In genomic region chr2:146874260-146874658, GRCh38 we compare ENCODE assay signal across 12 cellular contexts.
DNase-seq lines count a peak whose midpoint lies in the region; ATAC-seq, FAIRE-seq and TF ChIP-seq lines count a peak whose summit lies in the region.
"Had no signal": no experiment of that assay in that cellular context is flagged by ENCODE, and none has a peak within 500 bp of the region (broad histone marks: within the 10 kb centered on the region; RNA-seq: fewer than 3 reads in every experiment).

No MANE protein-coding gene starts in this region.

- H3K9ac ChIP-seq in keratinocyte (ENCODE audit: control insufficient read depth, extremely low read depth, insufficient read depth, low read length), result no peak overlapping the region

- no peaks in the 10 kb centered on the region for H4K20me1 ChIP-seq in keratinocyte (ENCODE audit: control insufficient read depth, extremely low read depth, insufficient read depth, low read length)

- TF ChIP-seq POLR2A in prostate gland (IDR thresholded peaks at IDR 0.05), result no peak

- peaks cover 0 to 2% of the 10 kb centered on the region in 2 experiments for H3K36me3 ChIP-seq in keratinocyte (ENCODE audit: control insufficient read depth in 2 of 2, extremely low read depth in 1 of 2, insufficient read depth in 2 of 2, low read length in 2 of 2)
- no peaks in the 10 kb centered on the region for H3K36me3 ChIP-seq in prostate gland

- DNase-seq in AG10803 (ENCODE audit: low read depth), result peak; percentile 28
- peak; percentile 98 for DNase-seq in Kasumi-1 (lab: John Stamatoyannopoulos, UW)
- DNase-seq in astrocyte of the cerebellum (ENCODE audit: low read depth), result peak; percentile 19
- peak; percentile 77 for DNase-seq in keratinocyte (ENCODE audit: low read depth, low spot score)
- DNase-seq in stimulated activated naive B cell treated with anti-CD40 and anti-IgM and Interleukin-4, amounts not matched to agents 10 μg/mL and 1 μg/mL and 100 μg/mL, for 72 hours, result no peak
- no peak for DNase-seq in prostate gland (ENCODE audit: low spot score)
- DNase-seq in stimulated activated CD4-positive, alpha-beta T cell treated with anti-CD3 and anti-CD28 coated beads, Interleukin-2, amount 100 ng/mL, for 48 hours, result no peak
- DNase-seq: CD4-positive, CD25-positive, alpha-beta regulatory T cell; endodermal cell; NCI-H524; testis had no signal

- no peaks in the 10 kb centered on the region for H3K27me3 ChIP-seq in keratinocyte (ENCODE audit: control insufficient read depth, extremely low read depth, insufficient read depth, low read length)
- no peaks in the 10 kb centered on the region for H3K27me3 ChIP-seq in prostate gland (replicated peaks; ENCODE audit: insufficient read depth)
- H3K27me3 ChIP-seq: testis had no signal

- H3K4me2 ChIP-seq in keratinocyte (ENCODE audit: control insufficient read depth, extremely low read depth, insufficient read depth, low read depth, low read length), result peak overlapping the region; percentile 49

- no peaks in the 10 kb centered on the region for H3K4me1 Mint-ChIP-seq in stimulated activated naive B cell treated with anti-CD40 and anti-IgM and Interleukin-4, amounts not matched to agents 10 μg/mL and 1 μg/mL and 100 μg/mL, for 72 hours
- H3K4me1 Mint-ChIP-seq: CD4-positive, CD25-positive, alpha-beta regulatory T cell had no signal

- no peaks in the 10 kb centered on the region for H3K9me3 Mint-ChIP-seq in stimulated activated naive B cell treated with anti-CD40 and anti-IgM and Interleukin-4, amounts not matched to agents 10 μg/mL and 1 μg/mL and 100 μg/mL, for 72 hours
- H3K9me3 Mint-ChIP-seq: endodermal cell had no signal

- H3K4me3 Mint-ChIP-seq in stimulated activated naive B cell treated with anti-CD40 and anti-IgM and Interleukin-4, amounts not matched to agents 10 μg/mL and 1 μg/mL and 100 μg/mL, for 72 hours, result no peak overlapping the region
- H3K4me3 Mint-ChIP-seq: CD4-positive, CD25-positive, alpha-beta regulatory T cell; endodermal cell had no signal

- H3K4me1 ChIP-seq in keratinocyte (ENCODE audit: control insufficient read depth, extremely low read depth, insufficient read depth, low read length) (peaks cover 16% of the 10 kb centered on the region), prostate gland (replicated peaks) (no peaks in the 10 kb centered on the region)
- H3K4me1 ChIP-seq: testis had no signal

- no peak overlapping the region for H3K4me3 ChIP-seq in AG10803 (ENCODE audit: low read length)
- no peak overlapping the region for H3K4me3 ChIP-seq in astrocyte of the cerebellum (ENCODE audit: low read depth, low read length)
- H3K4me3 ChIP-seq in keratinocyte (ENCODE audit: control insufficient read depth in 2 of 3, extremely low read depth in 1 of 3, insufficient read depth in 2 of 3, low read depth in 1 of 3, low read length in 3 of 3), result peak overlapping the region in 1 of 3 experiments; percentile 16
- H3K4me3 ChIP-seq in prostate gland, result no peak overlapping the region
- H3K4me3 ChIP-seq: testis had no signal

- ATAC-seq in stimulated activated naive B cell treated with anti-CD40 and anti-IgM and Interleukin-4, amounts not matched to agents 10 μg/mL and 1 μg/mL and 100 μg/mL, for 72 hours (replicated peaks), result no peak
- no peak for ATAC-seq in HG02973 (IDR thresholded peaks at IDR 0.05; ENCODE audit: unreplicated experiment)

- TF ChIP-seq CTCF in AG10803 (conservative IDR thresholded peaks at IDR 0.05; ENCODE audit: low read length) (no peak), astrocyte of the cerebellum (IDR thresholded peaks at IDR 0.05; ENCODE audit: low read depth, low read length, missing control alignments) (no peak), keratinocyte (optimal IDR thresholded peaks at IDR 0.05 in 1 of 3, IDR thresholded peaks at IDR 0.05 in 1 of 3, conservative IDR thresholded peaks at IDR 0.05 in 1 of 3; ENCODE audit: extremely low read depth in 1 of 3, insufficient read depth in 2 of 3, low read length in 3 of 3) (peak in 1 of 3 experiments; percentile 32), prostate gland (IDR thresholded peaks at IDR 0.05) (no peak)

- H3K27ac ChIP-seq in keratinocyte (ENCODE audit: control insufficient read depth, insufficient read depth, low read length), result peak overlapping the region; percentile 52
- no peak overlapping the region for H3K27ac ChIP-seq in prostate gland
- H3K27ac ChIP-seq: testis had no signal

- peak overlapping the region; percentile 55 for H2AFZ ChIP-seq in keratinocyte (ENCODE audit: control insufficient read depth, low read length)

- dilution Hi-C loops in keratinocyte (cut with MboI; ENCODE audit: extremely low pct_ligation_motif_present, low sequenced_read_pairs), result no loop called here

- peak; percentile 100 for FAIRE-seq in keratinocyte (lab: Jason Lieb, UNC)

- no peak overlapping the region for H3K27ac Mint-ChIP-seq in stimulated activated naive B cell treated with anti-CD40 and anti-IgM and Interleukin-4, amounts not matched to agents 10 μg/mL and 1 μg/mL and 100 μg/mL, for 72 hours
- H3K27ac Mint-ChIP-seq: endodermal cell had no signal

- WGBS in prostate gland, result 44% methylated on average over 4 of the region's 4 CpGs

- H3K9me1 ChIP-seq in keratinocyte (ENCODE audit: control insufficient read depth, extremely low read depth, insufficient read depth, low read length), result no peaks in the 10 kb centered on the region

- H3K79me2 ChIP-seq in keratinocyte (ENCODE audit: control insufficient read depth, insufficient read depth, low read length), result no peaks in the 10 kb centered on the region

- no peaks in the 10 kb centered on the region for H3K36me3 Mint-ChIP-seq in stimulated activated naive B cell treated with anti-CD40 and anti-IgM and Interleukin-4, amounts not matched to agents 10 μg/mL and 1 μg/mL and 100 μg/mL, for 72 hours
- H3K36me3 Mint-ChIP-seq: CD4-positive, CD25-positive, alpha-beta regulatory T cell had no signal

- intact Hi-C loops in prostate gland (cut with DNase I), result no loop called here

- in situ Hi-C loops in astrocyte of the cerebellum (cut with HindIII; ENCODE audit: low sequenced_read_pairs), result no loop called here

- H3K9me3 ChIP-seq in keratinocyte (ENCODE audit: control insufficient read depth, low read depth, low read length) (no peaks in the 10 kb centered on the region), prostate gland (no peaks in the 10 kb centered on the region)
- H3K9me3 ChIP-seq: testis had no signal

- no peaks in the 10 kb centered on the region for H3K27me3 Mint-ChIP-seq in stimulated activated naive B cell treated with anti-CD40 and anti-IgM and Interleukin-4, amounts not matched to agents 10 μg/mL and 1 μg/mL and 100 μg/mL, for 72 hours
- H3K27me3 Mint-ChIP-seq: CD4-positive, CD25-positive, alpha-beta regulatory T cell had no signal

Comparison
In these comparisons a context has a peak if more than half of its experiments do, and no peak if none do; other contexts are left out.
1. DNase-seq: peak in AG10803 (single experiment), Kasumi-1 (2 of 2), astrocyte of the cerebellum (single experiment) and keratinocyte (single experiment); none in stimulated activated naive B cell treated with anti-CD40 and anti-IgM and Interleukin-4, amounts not matched to agents 10 μg/mL and 1 μg/mL and 100 μg/mL, for 72 hours (single experiment), prostate gland (single experiment) and stimulated activated CD4-positive, alpha-beta T cell treated with anti-CD3 and anti-CD28 coated beads, Interleukin-2, amount 100 ng/mL, for 48 hours (0 of 2).